23 cellular contexts compared by ENCODE assay signal in the genomic region with DNA sequence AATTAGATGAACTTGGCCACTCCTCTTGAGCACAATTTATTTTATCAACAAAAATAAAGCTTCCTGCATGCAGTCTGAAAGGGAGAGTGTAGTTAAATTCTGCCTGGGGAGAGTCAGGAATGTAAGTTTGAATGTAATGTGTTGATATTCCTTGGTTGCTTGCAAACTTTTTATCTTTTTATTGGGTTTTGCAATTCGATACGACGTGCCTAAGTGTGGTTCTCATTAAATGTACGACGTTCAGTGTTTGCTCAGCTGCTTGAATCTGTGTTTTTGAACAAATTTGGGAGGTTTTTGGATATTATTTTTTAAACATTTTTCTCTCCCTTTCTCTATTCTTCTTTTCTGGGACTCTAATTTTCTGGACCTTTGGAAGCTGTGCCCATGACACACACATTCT.
"Had no signal": no experiment of that assay in that cellular context is flagged by ENCODE, and none has a peak within 500 bp of the region (broad histone marks: within the 10 kb centered on the region; RNA-seq: fewer than 3 reads in every experiment).

No MANE protein-coding gene starts in this region.

- DNase-seq: effector CD8-positive, alpha-beta T cell; endodermal cell; foreskin keratinocyte; glutamatergic neuron; heart right ventricle; hippocampal formation; left cardiac atrium; left lung; mesenchymal stem cell; mucosa of descending colon; naive B cell; right lobe of liver; stimulated activated CD4-positive, alpha-beta T cell treated with anti-CD3 and anti-CD28 coated beads, Interleukin-12 subunit alpha, Interleukin-12 subunit beta, amount 100 ng/mL, for 4 hours; stimulated activated CD4-positive, alpha-beta T cell treated with anti-CD3 and anti-CD28 coated beads, Interleukin-2, amount 100 ng/mL, for 24 hours; stimulated activated CD4-positive, alpha-beta T cell treated with anti-CD3 and anti-CD28 coated beads, Interleukin-4, amount 100 ng/mL, for 24 hours; stimulated activated naive CD4-positive, alpha-beta T cell treated with Interleukin-2 at 50 U/mL for 16 hours; stomach; thyroid gland; trophoblast cell had no signal

- FAIRE-seq: endothelial cell of umbilical vein, islet of Langerhans had no signal

- ATAC-seq: foreskin keratinocyte; heart right ventricle; left cardiac atrium; mucosa of descending colon; natural killer cell treated with Interleukin-12 subunit alpha and Interleukin-12 subunit beta and Interleukin-15 and Interleukin-18, amount 100 ng/mL, for 72 hours; right lobe of liver; stimulated activated effector memory CD8-positive, alpha-beta T cell treated with anti-CD3 and anti-CD28 coated beads, Interleukin-12 subunit alpha, Interleukin-12 subunit beta, amount 100 ng/mL, for 72 hours had no signal
